ENCODE assay signal across 8 cellular contexts in genomic region chr4:2936773-2937145, GRCh38. TPM values are rescaled to one million over a fixed set of nuclear protein-coding genes. Genes with fewer than 3 reads are reported as not detected.
DNase-seq lines count a peak whose midpoint lies in the region; ATAC-seq and TF ChIP-seq lines count a peak whose summit lies in the region.

No MANE protein-coding gene starts in this region.

- H3K79me2 ChIP-seq in ACC112 (ENCODE audit: control insufficient read depth, insufficient read depth, low read length, unreplicated experiment), result peaks cover 28% of the 10 kb centered on the region

- DNase-seq in NCI-H226, result peak; percentile 72
- peak; percentile 84 for DNase-seq in amniotic epithelial cell (ENCODE audit: low read depth)
- no peak for DNase-seq in natural killer cell
- DNase-seq in KG1 (lab: John Stamatoyannopoulos, UW), result no peak
- DNase-seq in hippocampal formation (lab: John Stamatoyannopoulos, UW), result no peak

- H3K4me1 Mint-ChIP-seq in natural killer cell, result peaks cover 36 to 44% of the 10 kb centered on the region in 2 donors

- no peaks in the 10 kb centered on the region for H3K27me3 Mint-ChIP-seq in natural killer cell (ENCODE audit: low read depth in 2 of 2)

- H3K36me3 Mint-ChIP-seq in natural killer cell, result no peaks in the 10 kb centered on the region

- peak overlapping the region; percentile 70 for H3K4me3 Mint-ChIP-seq in natural killer cell

- no peak for TF ChIP-seq CTCF in natural killer cell (IDR thresholded peaks at IDR 0.05)

- H3K27ac ChIP-seq in ACC112 (ENCODE audit: low read depth, low read length), result peak overlapping the region; percentile 63

- H2AFZ ChIP-seq in ACC112 (ENCODE audit: low read length, unreplicated experiment), result no peak overlapping the region

- H3K27me3 ChIP-seq in ACC112 (ENCODE audit: insufficient read depth, low read length), result no peaks in the 10 kb centered on the region

- no peaks in the 10 kb centered on the region for H3K9me3 Mint-ChIP-seq in natural killer cell

- H3K4me3 ChIP-seq in ACC112 (ENCODE audit: low read depth, low read length), result peak overlapping the region; percentile 94; the same call in 1 of the 2 replicates

- ATAC-seq in GM19035 (IDR thresholded peaks at IDR 0.05; ENCODE audit: unreplicated experiment) (peak; percentile 23), natural killer cell (no peak), GM21526 (IDR thresholded peaks at IDR 0.05; ENCODE audit: low FRiP score, unreplicated experiment) (no peak)

- intact Hi-C loops in natural killer cell (cut with micrococcal nuclease), result loop anchor here (10.0 kb wide), 2 partner anchors 122 to 172 kb away; no protein-coding TSS in a partner anchor

- H3K27ac Mint-ChIP-seq in natural killer cell, result peak overlapping the region; percentile 71 to 83

- peaks cover 34% of the 10 kb centered on the region for H3K4me1 ChIP-seq in ACC112 (ENCODE audit: control insufficient read depth, insufficient read depth, low read length, unreplicated experiment)

- peaks cover 31% of the 10 kb centered on the region; the same call in 1 of the 2 replicates for H3K36me3 ChIP-seq in ACC112 (ENCODE audit: insufficient read depth, low read length)

RNA-seq across cellular contexts. Expression of gene NOP14, which starts 26.4 kb away (rescaled TPM):
- 10 to 100 TPM; 20.9 to 25.0 (median 21.1) TPM for total RNA-seq in natural killer cell

RNA-seq across cellular contexts. Expression of gene GRK4, which starts 26.6 kb away (rescaled TPM):
- total RNA-seq in natural killer cell, result 1 to 10 TPM; 2.0 to 6.4 (median 5.1) TPM

Comparison
In these comparisons a context has a peak if more than half of its experiments do, and no peak if none do; other contexts are left out.
1. DNase-seq: peak in NCI-H226 (single experiment) and amniotic epithelial cell (single experiment); none in natural killer cell (single experiment), KG1 (single experiment) and hippocampal formation (0 of 2).